ENCODE assay signal across 12 cellular contexts in the genomic region with DNA sequence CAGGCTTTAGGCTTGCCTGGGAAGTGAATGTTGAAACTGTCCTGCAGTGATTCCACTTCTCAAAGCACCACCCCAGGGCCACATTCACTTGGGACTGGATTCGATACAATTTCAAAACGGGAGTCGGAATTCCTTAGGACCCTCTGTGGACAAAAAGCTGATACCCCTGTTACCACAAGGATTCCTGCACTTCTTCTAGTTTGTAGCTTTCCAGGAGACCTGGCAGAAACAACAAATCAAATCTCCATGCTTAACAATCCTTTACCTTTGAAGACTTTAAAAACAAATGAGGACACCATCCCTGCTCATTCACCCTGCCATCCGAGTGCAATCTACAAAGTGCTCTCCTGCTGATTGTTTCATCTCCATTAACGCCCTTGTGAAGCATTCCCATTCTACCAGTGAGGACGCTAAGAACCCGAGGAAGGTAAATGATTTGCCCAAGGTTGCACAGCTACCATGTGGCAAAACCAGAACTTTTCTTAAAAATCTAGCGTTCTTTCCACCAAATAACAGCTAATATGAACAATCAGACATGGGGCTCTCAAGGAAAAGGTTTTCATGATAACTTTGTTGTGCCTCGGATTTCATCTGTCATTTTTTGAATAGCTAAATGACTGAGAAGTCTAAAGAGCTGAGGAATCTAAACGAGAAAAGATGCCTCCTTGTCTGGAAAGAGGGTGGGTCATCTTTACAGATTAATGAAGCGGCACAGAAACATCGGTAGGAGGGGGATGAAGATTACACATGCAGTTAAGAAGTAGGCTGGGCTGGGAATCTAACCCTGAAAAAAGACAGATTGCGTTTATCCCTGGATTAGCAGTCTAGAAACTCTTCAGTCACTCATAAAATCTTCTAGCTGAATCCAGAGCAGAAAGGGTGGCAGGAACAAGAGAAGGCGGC. TPM values are rescaled to one million over a fixed set of nuclear protein-coding genes. Genes with fewer than 3 reads are reported as not detected.
DNase-seq lines count a peak whose midpoint lies in the region; ATAC-seq and TF ChIP-seq lines count a peak whose summit lies in the region.
"Had no signal": no experiment of that assay in that cellular context is flagged by ENCODE, and none has a peak within 500 bp of the region (broad histone marks: within the 10 kb centered on the region; RNA-seq: fewer than 3 reads in every experiment).

No MANE protein-coding gene starts in this region.

- no peaks in the 10 kb centered on the region for H3F3A ChIP-seq in SK-N-SH (replicated peaks; ENCODE audit: insufficient read depth)

- no peak overlapping the region for H3K4me3 ChIP-seq in SK-N-SH (ENCODE audit: low read depth in 2 of 2, low read length in 1 of 2)
- H3K4me3 ChIP-seq: GM12878 had no signal

- H3K27ac Mint-ChIP-seq in activated naive CD4-positive, alpha-beta T cell treated with anti-CD3 and anti-CD28 coated beads, Interleukin-2, amount 50 U/mL, for 72 hours = peak overlapping the region; percentile 84 to 91
- no peak overlapping the region for H3K27ac Mint-ChIP-seq in stimulated activated memory B cell treated with anti-CD40 and anti-IgM and Interleukin-4, amounts not matched to agents 10 μg/mL and 1 μg/mL and 100 μg/mL, for 72 hours

- no peaks in the 10 kb centered on the region for H3K79me2 ChIP-seq in SK-N-SH (ENCODE audit: insufficient read depth)

- POLR2A ChIA-PET in SK-N-SH (lab: Yijun Ruan, JAX) = no interaction called here

- CTCF ChIA-PET in SK-N-SH (lab: Yijun Ruan, JAX) = interaction anchor here (0.6 to 1.1 kb wide), 2 partner anchors 13 to 93 kb away, joined by 3 read pairs; a partner anchor contains a TSS

- no peaks in the 10 kb centered on the region for H3K4me1 ChIP-seq in SK-N-SH (ENCODE audit: control insufficient read depth in 1 of 2, insufficient read depth in 2 of 2, low read depth in 1 of 2, low read length in 1 of 2)

- peak overlapping the region; percentile 76 for H3K4me3 Mint-ChIP-seq in stimulated activated memory B cell treated with anti-CD40 and anti-IgM and Interleukin-4, amounts not matched to agents 10 μg/mL and 1 μg/mL and 100 μg/mL, for 72 hours

- H3K27me3 ChIP-seq in SK-N-SH (ENCODE audit: insufficient read depth) = peaks cover 28% of the 10 kb centered on the region; the same call in 1 of the 2 replicates

- no peak for TF ChIP-seq RAD21 in SK-N-SH (IDR thresholded peaks at IDR 0.05; ENCODE audit: low read length)

- peaks cover 14% of the 10 kb centered on the region for H3K4me1 Mint-ChIP-seq in stimulated activated memory B cell treated with anti-CD40 and anti-IgM and Interleukin-4, amounts not matched to agents 10 μg/mL and 1 μg/mL and 100 μg/mL, for 72 hours

- TF ChIP-seq EP300 in SK-N-SH (IDR thresholded peaks at IDR 0.05; ENCODE audit: borderline replicate concordance in 1 of 2, low read depth in 1 of 2, low read length in 1 of 2) = no peak

- peak overlapping the region; percentile 55; the same call in 1 of the 2 replicates for H3K4me2 ChIP-seq in SK-N-SH

- no peaks in the 10 kb centered on the region for H3K9me2 ChIP-seq in SK-N-SH

- no peaks in the 10 kb centered on the region for H3K9me3 Mint-ChIP-seq in activated naive CD4-positive, alpha-beta T cell treated with anti-CD3 and anti-CD28 coated beads, Interleukin-2, amount 50 U/mL, for 72 hours
- H3K9me3 Mint-ChIP-seq in stimulated activated memory B cell treated with anti-CD40 and anti-IgM and Interleukin-4, amounts not matched to agents 10 μg/mL and 1 μg/mL and 100 μg/mL, for 72 hours = no peaks in the 10 kb centered on the region
- H3K9me3 Mint-ChIP-seq: IgD-negative memory B cell had no signal

- H3K9ac ChIP-seq in SK-N-SH = no peak overlapping the region

- no peaks in the 10 kb centered on the region for H4K20me1 ChIP-seq in SK-N-SH (ENCODE audit: insufficient read depth)

- no peak for TF ChIP-seq CTCF in SK-N-SH (IDR thresholded peaks at IDR 0.05)

- H2AFZ ChIP-seq in SK-N-SH (ENCODE audit: low read depth) = peak overlapping the region; percentile 61

- H3K27ac ChIP-seq in SK-N-SH (ENCODE audit: low read depth in 2 of 2, low read length in 1 of 2) = no peak overlapping the region

- no peaks in the 10 kb centered on the region for H3K36me3 ChIP-seq in SK-N-SH (replicated peaks in 1 of 2; ENCODE audit: control insufficient read depth in 1 of 2, insufficient read depth in 2 of 2, low read length in 1 of 2)

- ATAC-seq in SK-N-SH treated with all-trans-retinoic acid at 6 μM for 48 hours = no peak
- ATAC-seq in activated naive CD4-positive, alpha-beta T cell treated with anti-CD3 and anti-CD28 coated beads, Interleukin-2, amount 50 U/mL, for 72 hours = no peak
- ATAC-seq in stimulated activated memory B cell treated with anti-CD40 and anti-IgM and Interleukin-4, amounts not matched to agents 10 μg/mL and 1 μg/mL and 100 μg/mL, for 72 hours = no peak
- ATAC-seq in left lobe of liver = no peak
- ATAC-seq in GM18868 (IDR thresholded peaks at IDR 0.05; ENCODE audit: unreplicated experiment) = no peak
- no peak for ATAC-seq in HG03520 (IDR thresholded peaks at IDR 0.05; ENCODE audit: unreplicated experiment)

- H3K9me3 ChIP-seq in SK-N-SH = no peaks in the 10 kb centered on the region

- DNase-seq in SK-N-SH (no peak), kidney tubule cell (ENCODE audit: low spot score) (peak; percentile 54), left lobe of liver (ENCODE audit: low spot score) (no peak)
- no peak for DNase-seq in activated naive CD4-positive, alpha-beta T cell treated with anti-CD3 and anti-CD28 coated beads, Interleukin-2, amount 50 U/mL, for 72 hours (ENCODE audit: low spot score in 2 of 2)

- H3K27me3 Mint-ChIP-seq in stimulated activated memory B cell treated with anti-CD40 and anti-IgM and Interleukin-4, amounts not matched to agents 10 μg/mL and 1 μg/mL and 100 μg/mL, for 72 hours = peaks cover 50% of the 10 kb centered on the region

- peaks cover 34 to 41% of the 10 kb centered on the region in 2 donors for H3K36me3 Mint-ChIP-seq in activated naive CD4-positive, alpha-beta T cell treated with anti-CD3 and anti-CD28 coated beads, Interleukin-2, amount 50 U/mL, for 72 hours
- H3K36me3 Mint-ChIP-seq in stimulated activated memory B cell treated with anti-CD40 and anti-IgM and Interleukin-4, amounts not matched to agents 10 μg/mL and 1 μg/mL and 100 μg/mL, for 72 hours = no peaks in the 10 kb centered on the region
- H3K36me3 Mint-ChIP-seq: IgD-negative memory B cell had no signal

- 7% methylated on average over 14 of the region's 14 CpGs for WGBS in SK-N-SH (ENCODE audit: low lambda C conversion rate)

TF ChIP-seq in SK-N-SH, 30 proteins besides CTCF, POLR2A, EP300 and RAD21 (continues in another document):
- TF ChIP-seq, protein P1, sequence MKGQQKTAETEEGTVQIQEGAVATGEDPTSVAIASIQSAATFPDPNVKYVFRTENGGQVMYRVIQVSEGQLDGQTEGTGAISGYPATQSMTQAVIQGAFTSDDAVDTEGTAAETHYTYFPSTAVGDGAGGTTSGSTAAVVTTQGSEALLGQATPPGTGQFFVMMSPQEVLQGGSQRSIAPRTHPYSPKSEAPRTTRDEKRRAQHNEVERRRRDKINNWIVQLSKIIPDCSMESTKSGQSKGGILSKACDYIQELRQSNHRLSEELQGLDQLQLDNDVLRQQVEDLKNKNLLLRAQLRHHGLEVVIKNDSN (IDR thresholded peaks at IDR 0.05; ENCODE audit: borderline replicate concordance, low read depth) = no peak
- TF ChIP-seq FOSL2 (IDR thresholded peaks at IDR 0.05; ENCODE audit: borderline replicate concordance, low read depth) (no peak), RXRA (IDR thresholded peaks at IDR 0.05; ENCODE audit: borderline replicate concordance, low read depth) (no peak), NFIC (IDR thresholded peaks at IDR 0.05; ENCODE audit: borderline replicate concordance) (no peak), SIN3A (IDR thresholded peaks at IDR 0.05; ENCODE audit: borderline replicate concordance, low read depth, low read length) (no peak)

TF ChIP-seq in SK-N-SH treated with all-trans-retinoic acid at 6 μM for 48 hours, 23 proteins besides CTCF, POLR2A, EP300 and RAD21 (continues in another document):
- no peak for TF ChIP-seq CSDC2 (CRISPR knock-in tag; IDR thresholded peaks at IDR 0.05)
- TF ChIP-seq PPARA (CRISPR knock-in tag; IDR thresholded peaks at IDR 0.05; ENCODE audit: borderline replicate concordance) = no peak
- TF ChIP-seq, protein P2, sequence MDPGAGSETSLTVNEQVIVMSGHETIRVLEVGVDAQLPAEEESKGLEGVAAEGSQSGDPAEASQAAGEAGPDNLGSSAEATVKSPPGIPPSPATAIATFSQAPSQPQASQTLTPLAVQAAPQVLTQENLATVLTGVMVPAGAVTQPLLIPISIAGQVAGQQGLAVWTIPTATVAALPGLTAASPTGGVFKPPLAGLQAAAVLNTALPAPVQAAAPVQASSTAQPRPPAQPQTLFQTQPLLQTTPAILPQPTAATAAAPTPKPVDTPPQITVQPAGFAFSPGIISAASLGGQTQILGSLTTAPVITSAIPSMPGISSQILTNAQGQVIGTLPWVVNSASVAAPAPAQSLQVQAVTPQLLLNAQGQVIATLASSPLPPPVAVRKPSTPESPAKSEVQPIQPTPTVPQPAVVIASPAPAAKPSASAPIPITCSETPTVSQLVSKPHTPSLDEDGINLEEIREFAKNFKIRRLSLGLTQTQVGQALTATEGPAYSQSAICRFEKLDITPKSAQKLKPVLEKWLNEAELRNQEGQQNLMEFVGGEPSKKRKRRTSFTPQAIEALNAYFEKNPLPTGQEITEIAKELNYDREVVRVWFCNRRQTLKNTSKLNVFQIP (CRISPR knock-in tag; IDR thresholded peaks at IDR 0.05; ENCODE audit: borderline replicate concordance, low read depth) = no peak

RNA-seq across cellular contexts. Expression of a gene that starts 0.7 kb away (rescaled TPM):
- 6.2 and 8.6 TPM in 2 replicates for polyA plus RNA-seq in SK-N-SH (2012; rRNA removed)
- 6.5 and 6.8 TPM in 2 replicates for polyA plus RNA-seq in SK-N-SH (2012; cell fraction: cytosol; rRNA removed)
- 5.9 and 9.3 TPM in 2 replicates for polyA plus RNA-seq in SK-N-SH (2012; cell fraction: nucleus; rRNA removed)
- 10 to 100 TPM; 39.4 to 64.1 TPM for total RNA-seq in activated naive CD4-positive, alpha-beta T cell treated with anti-CD3 and anti-CD28 coated beads, Interleukin-2, amount 50 U/mL, for 72 hours
- 18.6 TPM for total RNA-seq in left lobe of liver
- total RNA-seq: A172, osteocyte had no signal
- polyA plus RNA-seq: IgD-negative memory B cell had no signal

RNA-seq across cellular contexts. Expression of a gene that starts 12.7 kb away (rescaled TPM):
- 0.38 and 0.70 TPM in 2 replicates for polyA plus RNA-seq in SK-N-SH (2012; rRNA removed)
- polyA plus RNA-seq in SK-N-SH (2012; cell fraction: cytosol; rRNA removed) = 0.52 and 1.0 TPM in 2 replicates
- 0.23 and 0.43 TPM in 2 replicates for polyA plus RNA-seq in SK-N-SH (2012; cell fraction: nucleus; rRNA removed)
- 10 to 100 TPM; 35.0 to 93.0 TPM for total RNA-seq in activated naive CD4-positive, alpha-beta T cell treated with anti-CD3 and anti-CD28 coated beads, Interleukin-2, amount 50 U/mL, for 72 hours
- total RNA-seq in left lobe of liver = 5.8 TPM

RNA-seq across cellular contexts. Expression of a gene that starts 39.7 kb away (rescaled TPM):
- not detected in 2 replicates for polyA plus RNA-seq in SK-N-SH (2012; rRNA removed)
- polyA plus RNA-seq in SK-N-SH (2012; cell fraction: cytosol; rRNA removed) = not detected in 2 replicates
- polyA plus RNA-seq in SK-N-SH (2012; cell fraction: nucleus; rRNA removed) = not detected in 2 replicates
- total RNA-seq in activated naive CD4-positive, alpha-beta T cell treated with anti-CD3 and anti-CD28 coated beads, Interleukin-2, amount 50 U/mL, for 72 hours = 100 to 1,000 TPM; 371 to 455 TPM
- total RNA-seq in left lobe of liver = 1.5 TPM
- total RNA-seq: A172, osteocyte had no signal

RNA-seq across cellular contexts. Expression of a gene that starts 40.0 kb away (rescaled TPM):
- polyA plus RNA-seq in SK-N-SH (2012; rRNA removed) = not detected in 2 replicates
- polyA plus RNA-seq in SK-N-SH (2012; cell fraction: cytosol; rRNA removed) = 0.04 and 0.05 TPM in 2 replicates
- polyA plus RNA-seq in SK-N-SH (2012; cell fraction: nucleus; rRNA removed) = 0.01 TPM in 1 of 2 replicates, not detected in the other
- 100 to 1,000 TPM; 125 to 239 TPM for total RNA-seq in activated naive CD4-positive, alpha-beta T cell treated with anti-CD3 and anti-CD28 coated beads, Interleukin-2, amount 50 U/mL, for 72 hours
- total RNA-seq in left lobe of liver = 1.9 TPM
- total RNA-seq: A172, osteocyte had no signal

Comparison
In these comparisons a context has a peak if more than half of its experiments do, and no peak if none do; other contexts are left out.
1. RNA of a gene that starts 39.7 kb away (total RNA-seq): 371 to 455 TPM in activated naive CD4-positive, alpha-beta T cell treated with anti-CD3 and anti-CD28 coated beads, Interleukin-2, amount 50 U/mL, for 72 hours; 1.5 TPM in left lobe of liver (single experiment); every median in the first group is over 100 times any median in the second.